In genomic region chr5:44001675-44002380, GRCh38 we compare ENCODE assay signal across 14 cellular contexts.
"Had no signal": no experiment of that assay in that cellular context is flagged by ENCODE, and none has a peak within 500 bp of the region (broad histone marks: within the 10 kb centered on the region; RNA-seq: fewer than 3 reads in every experiment).

No MANE protein-coding gene starts in this region.

- H3K27me3 Mint-ChIP-seq: activated B cell treated with CpG ODN at 0.5 μM for 24 hours; activated CD4-positive, alpha-beta T cell treated with anti-CD3 and anti-CD28 coated beads, Interleukin-2, amount 10 ng/mL, durations not matched to agents 24 days and 14 days; type B pancreatic cell had no signal

- H2AFZ ChIP-seq: parathyroid adenoma had no signal

- H3K36me3 Mint-ChIP-seq: type B pancreatic cell had no signal

- FAIRE-seq: small intestine had no signal

- H3K9me3 ChIP-seq: left ventricle myocardium inferior had no signal

- H3K9ac ChIP-seq: parathyroid adenoma had no signal

- H3K9me3 Mint-ChIP-seq: type B pancreatic cell had no signal

- H3K27ac Mint-ChIP-seq: activated B cell treated with CpG ODN at 0.5 μM for 24 hours; activated CD4-positive, alpha-beta T cell treated with anti-CD3 and anti-CD28 coated beads, Interleukin-2, amount 10 ng/mL, durations not matched to agents 24 days and 14 days; activated T-helper 2 cell treated with anti-CD3 and anti-CD28 coated beads, Interferon-gamma antibody, Interleukin-2, Interleukin-4, amounts not matched to agents 10 μg/mL and 5 μg/mL and 100 μg/mL, durations not matched to agents 14 hours and 24 hours and 36 hours; T-helper 1 cell treated with Interleukin-12 subunit alpha and Interleukin-12 subunit beta and Interleukin-4 antibody, amounts not matched to agents 30 μg/mL and 1 μg/mL, for 36 hours; type B pancreatic cell had no signal

- H3K27ac ChIP-seq: left ventricle myocardium inferior, parathyroid adenoma had no signal

- H3K79me2 ChIP-seq: parathyroid adenoma had no signal

- H3K4me3 ChIP-seq: left ventricle myocardium inferior had no signal

- DNase-seq: activated B cell treated with CpG ODN at 0.5 μM for 24 hours; activated CD4-positive, alpha-beta T cell treated with anti-CD3 and anti-CD28 coated beads, Interleukin-2, amount 10 ng/mL, durations not matched to agents 24 days and 14 days; activated CD8-positive, alpha-beta memory T cell treated with anti-CD3 and anti-CD28 coated beads for 24 hours; activated naive CD4-positive, alpha-beta T cell treated with anti-CD3 and anti-CD28 coated beads, Interleukin-2, amount 50 U/mL, for 16 hours; cerebellar nuclear complex; dermis blood vessel endothelial cell; left ventricle myocardium inferior; small intestine; stimulated activated naive CD4-positive, alpha-beta T cell had no signal

- H3K4me1 Mint-ChIP-seq: activated B cell treated with CpG ODN at 0.5 μM for 24 hours; activated CD4-positive, alpha-beta T cell treated with anti-CD3 and anti-CD28 coated beads, Interleukin-2, amount 10 ng/mL, durations not matched to agents 24 days and 14 days had no signal

- H3K4me3 Mint-ChIP-seq: activated B cell treated with CpG ODN at 0.5 μM for 24 hours; activated CD4-positive, alpha-beta T cell treated with anti-CD3 and anti-CD28 coated beads, Interleukin-2, amount 10 ng/mL, durations not matched to agents 24 days and 14 days; T-helper 1 cell treated with Interleukin-12 subunit alpha and Interleukin-12 subunit beta and Interleukin-4 antibody, amounts not matched to agents 30 μg/mL and 1 μg/mL, for 36 hours; type B pancreatic cell had no signal

- H3K4me1 ChIP-seq: left ventricle myocardium inferior had no signal

- H3K36me3 ChIP-seq: brain microvascular endothelial cell, left ventricle myocardium inferior had no signal

- H3K27me3 ChIP-seq: brain microvascular endothelial cell had no signal
